26 cellular contexts compared by ENCODE assay signal in the genomic region with DNA sequence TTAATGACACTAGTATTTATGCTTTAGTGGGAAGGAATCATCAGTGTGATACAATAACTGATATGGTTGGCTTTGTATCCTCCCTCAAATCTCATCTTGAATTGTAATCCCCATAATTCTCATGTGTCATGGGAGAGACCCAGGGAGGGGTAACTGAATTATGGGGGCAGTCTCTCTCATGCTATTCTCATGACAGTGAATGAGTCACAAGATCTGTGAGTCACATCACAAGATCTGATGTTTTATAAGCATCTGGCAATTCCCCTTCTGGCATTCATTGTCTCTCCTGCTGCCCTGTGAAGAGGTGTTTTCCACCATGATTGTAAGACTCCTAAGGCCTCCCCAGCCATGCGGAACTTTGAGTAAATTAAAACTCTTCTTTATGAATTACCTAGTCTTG.
A peak's percentile ranks its signal among the peaks of the same experiment; 100 is the strongest.
DNase-seq lines count a peak whose midpoint lies in the region; ATAC-seq and TF ChIP-seq lines count a peak whose summit lies in the region.
"Had no signal": no experiment of that assay in that cellular context is flagged by ENCODE, and none has a peak within 500 bp of the region (broad histone marks: within the 10 kb centered on the region; RNA-seq: fewer than 3 reads in every experiment).

No MANE protein-coding gene starts in this region.

- no TSS peak for BruUV-seq in PC-3 (replicated peaks; lab: Mats Ljungman, UMichigan)

- H3K27me3 ChIP-seq in PC-3 (ENCODE audit: low read length) = no peaks in the 10 kb centered on the region
- no peaks in the 10 kb centered on the region for H3K27me3 ChIP-seq in hepatocyte
- H3K27me3 ChIP-seq: dorsolateral prefrontal cortex, neural progenitor cell had no signal

- no peak for TF ChIP-seq CTCF in PC-3 (conservative IDR thresholded peaks at IDR 0.05; ENCODE audit: low read depth, low read length)
- TF ChIP-seq CTCF in fibroblast of mammary gland (conservative IDR thresholded peaks at IDR 0.05; ENCODE audit: control insufficient read depth, insufficient read depth, low read depth, low read length) = no peak
- TF ChIP-seq CTCF in hepatocyte (IDR thresholded peaks at IDR 0.05; ENCODE audit: poor library complexity) = no peak

- no peak overlapping the region for H3K4me2 ChIP-seq in PC-3 (ENCODE audit: low read length)
- H3K4me2 ChIP-seq in hepatocyte = no peak overlapping the region
- H3K4me2 ChIP-seq: neural progenitor cell had no signal

- in situ Hi-C loops in Caki2 (cut with HindIII; ENCODE audit: low pct_unique_long_range_greater_than_20kb, low sequenced_read_pairs) = no loop called here

- H3K9me3 ChIP-seq in PC-3 (ENCODE audit: low read length) = no peaks in the 10 kb centered on the region
- H3K9me3 ChIP-seq in hepatocyte (ENCODE audit: low read depth) = no peaks in the 10 kb centered on the region
- H3K9me3 ChIP-seq: HAP-1 had no signal

- H3K27me3 Mint-ChIP-seq in activated CD4-positive, alpha-beta memory T cell treated with anti-CD3 and anti-CD28 coated beads for 36 hours = no peaks in the 10 kb centered on the region
- H3K27me3 Mint-ChIP-seq: CD4-positive, alpha-beta T cell; progenitor cell of endocrine pancreas had no signal

- H3K36me3 ChIP-seq in PC-3 (ENCODE audit: low read depth, low read length) (no peaks in the 10 kb centered on the region), hepatocyte (replicated peaks; ENCODE audit: insufficient read depth, low read depth) (no peaks in the 10 kb centered on the region)
- H3K36me3 ChIP-seq: HAP-1, neural progenitor cell had no signal

- no peaks in the 10 kb centered on the region for H4K20me1 ChIP-seq in PC-3 (ENCODE audit: low read length)
- no peaks in the 10 kb centered on the region for H4K20me1 ChIP-seq in hepatocyte (ENCODE audit: insufficient read depth, poor library complexity, severe bottlenecking)

- no peaks in the 10 kb centered on the region; the same call in 1 of the 2 replicates for H3K4me1 ChIP-seq in PC-3 (ENCODE audit: insufficient read depth, low read length)
- no peaks in the 10 kb centered on the region for H3K4me1 ChIP-seq in hepatocyte (ENCODE audit: insufficient read depth)
- H3K4me1 ChIP-seq: HAP-1, neural progenitor cell had no signal

- H3K27ac ChIP-seq in PC-3 (ENCODE audit: low read length) (no peak overlapping the region), hepatocyte (no peak overlapping the region)
- H3K27ac ChIP-seq: dorsolateral prefrontal cortex, neural progenitor cell, SK-N-MC had no signal

- POLR2A ChIA-PET in PC-3 (lab: Charles Lee; ENCODE audit: unreplicated experiment) = no interaction called here
- POLR2A ChIA-PET in activated CD4-positive, alpha-beta memory T cell treated with anti-CD3 and anti-CD28 coated beads for 36 hours (lab: Charles Lee) = no interaction called here

- H3K9me3 Mint-ChIP-seq in activated CD4-positive, alpha-beta memory T cell treated with anti-CD3 and anti-CD28 coated beads for 36 hours = no peaks in the 10 kb centered on the region
- H3K9me3 Mint-ChIP-seq: CD4-positive, alpha-beta T cell; neural progenitor cell; T-helper 2 cell treated with Interferon-gamma antibody and Interleukin-4, amounts not matched to agents 5 μg/mL and 100 μg/mL, for 36 hours had no signal

- H3K9me2 ChIP-seq in PC-3 (replicated peaks; ENCODE audit: low read length) (no peaks in the 10 kb centered on the region), hepatocyte (replicated peaks; ENCODE audit: insufficient read depth) (no peaks in the 10 kb centered on the region)

- no peak overlapping the region for H3K4me3 ChIP-seq in PC-3 (ENCODE audit: low read length)
- H3K4me3 ChIP-seq in fibroblast of mammary gland (ENCODE audit: control insufficient read depth, low read depth, low read length) = no peak overlapping the region
- H3K4me3 ChIP-seq in hepatocyte = no peak overlapping the region
- H3K4me3 ChIP-seq: dorsolateral prefrontal cortex, HAP-1, K562, lung, neural progenitor cell, SK-N-MC had no signal

- DNase-seq in A172 (ENCODE audit: low spot score) = peak; percentile 2
- DNase-seq in Caki2 (ENCODE audit: low read depth) = peak; percentile 65
- DNase-seq in PC-3 = peak; percentile 67
- peak; percentile 0 for DNase-seq in fibroblast of mammary gland (ENCODE audit: low read depth)
- no peak for DNase-seq in hepatocyte (ENCODE audit: low spot score)
- DNase-seq in activated CD4-positive, alpha-beta memory T cell treated with anti-CD3 and anti-CD28 coated beads for 36 hours = no peak
- no peak for DNase-seq in NCI-H1930 (lab: John Stamatoyannopoulos, UW)
- DNase-seq: activated CD4-positive, CD25-positive, alpha-beta regulatory T cell; activated naive CD4-positive, alpha-beta T cell treated with anti-CD3 and anti-CD28 coated beads, Interleukin-2, amount 50 U/mL, for 16 hours; activated T-cell treated with anti-CD3 and anti-CD28 coated beads, Interleukin-2, amount 50 U/mL, for 1 hour; aorta; CD4-positive, alpha-beta T cell; central memory CD4-positive, alpha-beta T cell; dorsolateral prefrontal cortex; GF-D8; kidney; NCI-H1694 treated with DMSO at 0.1 percent for 48 hours; NCI-H2227 treated with DMSO at 0.1 percent for 48 hours had no signal

- H3K36me3 Mint-ChIP-seq in activated CD4-positive, alpha-beta memory T cell treated with anti-CD3 and anti-CD28 coated beads for 36 hours = no peaks in the 10 kb centered on the region
- H3K36me3 Mint-ChIP-seq: neural progenitor cell had no signal

- CTCF ChIA-PET in PC-3 (lab: Charles Lee) = no interaction called here
- CTCF ChIA-PET in activated CD4-positive, alpha-beta memory T cell treated with anti-CD3 and anti-CD28 coated beads for 36 hours (lab: Charles Lee) = no interaction called here

- peak; percentile 88 for ATAC-seq in PC-3
- ATAC-seq: K562, Panc1 had no signal

- no peak overlapping the region for H2AFZ ChIP-seq in PC-3 (ENCODE audit: low read length)
- no peak overlapping the region for H2AFZ ChIP-seq in hepatocyte
- H2AFZ ChIP-seq: neural progenitor cell had no signal

- no peak overlapping the region for H3K9ac ChIP-seq in PC-3 (ENCODE audit: low read length)
- H3K9ac ChIP-seq: neural progenitor cell had no signal

- no peak overlapping the region for H3K4me3 Mint-ChIP-seq in activated CD4-positive, alpha-beta memory T cell treated with anti-CD3 and anti-CD28 coated beads for 36 hours
- H3K4me3 Mint-ChIP-seq: CD4-positive, alpha-beta T cell; neural progenitor cell; T-helper 2 cell treated with Interferon-gamma antibody and Interleukin-4, amounts not matched to agents 5 μg/mL and 100 μg/mL, for 36 hours had no signal

- intact Hi-C loops in PC-3 (cut with micrococcal nuclease) = no loop called here
- intact Hi-C loops in activated CD4-positive, alpha-beta memory T cell treated with anti-CD3 and anti-CD28 coated beads for 36 hours (cut with micrococcal nuclease) = no loop called here

- WGBS in hepatocyte (ENCODE audit: low lambda C conversion rate, missing lambda C conversion rate) = 88% methylated on average over 1 of the region's 1 CpG

- H3K4me1 Mint-ChIP-seq in activated CD4-positive, alpha-beta memory T cell treated with anti-CD3 and anti-CD28 coated beads for 36 hours (ENCODE audit: low read depth) = no peaks in the 10 kb centered on the region
- H3K4me1 Mint-ChIP-seq: neural progenitor cell had no signal

- no peak overlapping the region for H3K27ac Mint-ChIP-seq in activated CD4-positive, alpha-beta memory T cell treated with anti-CD3 and anti-CD28 coated beads for 36 hours
- H3K27ac Mint-ChIP-seq: CD4-positive, alpha-beta T cell; neural progenitor cell; progenitor cell of endocrine pancreas; T-helper 2 cell treated with Interferon-gamma antibody and Interleukin-4, amounts not matched to agents 5 μg/mL and 100 μg/mL, for 36 hours had no signal

- no peaks in the 10 kb centered on the region for H3F3A ChIP-seq in PC-3 (ENCODE audit: low read length, unreplicated experiment)

- H3K79me2 ChIP-seq in PC-3 (ENCODE audit: low read length) (no peaks in the 10 kb centered on the region), hepatocyte (no peaks in the 10 kb centered on the region)

Comparison
In these comparisons a context has a peak if more than half of its experiments do, and no peak if none do; other contexts are left out.
1. DNase-seq: peak in A172 (single experiment), Caki2 (single experiment), PC-3 (single experiment) and fibroblast of mammary gland (single experiment); none in hepatocyte (single experiment), activated CD4-positive, alpha-beta memory T cell treated with anti-CD3 and anti-CD28 coated beads for 36 hours (single experiment) and NCI-H1930 (0 of 2).